27 cellular contexts compared by ENCODE assay signal in genomic region chrX:2901367-2902036, GRCh38. TPM values are rescaled to one million over a fixed set of nuclear protein-coding genes. Genes with fewer than 3 reads are reported as not detected.
DNase-seq lines count a peak whose midpoint lies in the region; ATAC-seq and TF ChIP-seq lines count a peak whose summit lies in the region.
"Had no signal": no experiment of that assay in that cellular context is flagged by ENCODE, and none has a peak within 500 bp of the region (broad histone marks: within the 10 kb centered on the region; RNA-seq: fewer than 3 reads in every experiment).

No MANE protein-coding gene starts in this region.

- H3K9me3 ChIP-seq in hepatocyte (ENCODE audit: low read depth) = peaks cover 5% of the 10 kb centered on the region
- H3K9me3 ChIP-seq: suprapubic skin, uterus had no signal

- no peak for TF ChIP-seq CTCF in hepatocyte (IDR thresholded peaks at IDR 0.05; ENCODE audit: poor library complexity)

- H3K79me2 ChIP-seq in hepatocyte = peaks cover 5% of the 10 kb centered on the region

- H2AFZ ChIP-seq in hepatocyte = no peak overlapping the region

- H3K36me3 ChIP-seq in hepatocyte (replicated peaks; ENCODE audit: insufficient read depth, low read depth) = no peaks in the 10 kb centered on the region
- H3K36me3 ChIP-seq: heart left ventricle, right atrium auricular region, suprapubic skin, uterus had no signal

- no peaks in the 10 kb centered on the region for H4K20me1 ChIP-seq in hepatocyte (ENCODE audit: insufficient read depth, poor library complexity, severe bottlenecking)
- H4K20me1 ChIP-seq: BLaER1 had no signal

- H3K9me2 ChIP-seq in hepatocyte (replicated peaks; ENCODE audit: insufficient read depth) = no peaks in the 10 kb centered on the region

- no peaks in the 10 kb centered on the region for H3K27me3 ChIP-seq in hepatocyte
- H3K27me3 ChIP-seq: BLaER1, right atrium auricular region, spleen, suprapubic skin, uterus had no signal

- no peak overlapping the region for H3K4me3 ChIP-seq in hepatocyte
- H3K4me3 ChIP-seq: BLaER1, heart left ventricle, right atrium auricular region, spleen, suprapubic skin, uterus had no signal

- peaks cover 28% of the 10 kb centered on the region for H3K4me1 ChIP-seq in hepatocyte (ENCODE audit: insufficient read depth)
- H3K4me1 ChIP-seq: right atrium auricular region, uterus had no signal

- 91% methylated on average over 9 of the region's 9 CpGs for WGBS in hepatocyte (ENCODE audit: low lambda C conversion rate, missing lambda C conversion rate)

- H3K4me2 ChIP-seq in hepatocyte = no peak overlapping the region
- H3K4me2 ChIP-seq: BLaER1 had no signal

- H3K27ac ChIP-seq in hepatocyte = peak overlapping the region; percentile 7
- H3K27ac ChIP-seq: BLaER1, heart left ventricle, right atrium auricular region, spleen, suprapubic skin, uterus had no signal

- no peak for ATAC-seq in GM21367 (IDR thresholded peaks at IDR 0.05; ENCODE audit: unreplicated experiment)
- ATAC-seq: heart left ventricle; left colon; stimulated activated naive B cell treated with anti-CD40 and anti-IgM and Interleukin-4, amounts not matched to agents 10 μg/mL and 1 μg/mL and 100 μg/mL, for 72 hours; WTC11 had no signal

- peak; percentile 19 for DNase-seq in NCI-H748 (lab: John Stamatoyannopoulos, UW; ENCODE audit: unreplicated experiment)
- DNase-seq in NCI-H748 treated with DMSO at 0.1 percent for 48 hours (lab: John Stamatoyannopoulos, UW) = no peak
- DNase-seq in RPMI7951 (ENCODE audit: low read depth) = peak; percentile 8
- DNase-seq in hepatocyte (ENCODE audit: low spot score) = no peak
- DNase-seq in renal cortical epithelial cell (ENCODE audit: low read depth) = peak; percentile 2
- DNase-seq in SIG-M5 treated with dmso at 0.1 percent for 504 hours (lab: John Stamatoyannopoulos, UW; ENCODE audit: unreplicated experiment) = no peak
- DNase-seq in NCI-H1092 treated with DMSO at 0.1 percent for 48 hours (lab: John Stamatoyannopoulos, UW) = no peak
- DNase-seq: activated CD4-positive, alpha-beta T cell treated with anti-CD3 and anti-CD28 coated beads, Interleukin-2, amount 50 U/mL, for 4 hours; activated effector memory CD4-positive, alpha-beta T cell treated with Interleukin-2 at 50 U/mL for 16 hours; activated naive CD8-positive, alpha-beta T cell treated with anti-CD3 and anti-CD28 coated beads for 36 hours; Calu3; central memory CD4-positive, alpha-beta T cell; dermis blood vessel endothelial cell; heart left ventricle; left colon; naive B cell; NCI-H146; NCI-H526 treated with DMSO at 0.1 percent for 48 hours; spleen; stimulated activated CD4-positive, alpha-beta T cell treated with anti-CD3 and anti-CD28 coated beads, Interleukin-4, amount 100 ng/mL, for 1 hour; stimulated activated naive B cell treated with anti-CD40 and anti-IgM and Interleukin-4, amounts not matched to agents 10 μg/mL and 1 μg/mL and 100 μg/mL, for 72 hours; uterus had no signal

RNA-seq across cellular contexts. Expression of gene ARSD, which starts 27.6 kb away (rescaled TPM):
- 11.2 and 13.5 TPM in 2 replicates for total RNA-seq in RPMI7951 (2014; rRNA removed; shearing (Covaris generic))
- total RNA-seq in hepatocyte (32.9 and 34.2 TPM in 2 replicates), renal cortical epithelial cell (36.6 and 108 TPM in 2 replicates)
- 25.0 and 27.0 TPM in 2 replicates for polyA plus RNA-seq in hepatocyte

Comparison
In these comparisons a context has a peak if more than half of its experiments do, and no peak if none do; other contexts are left out.
1. DNase-seq: peak in NCI-H748 (single experiment), RPMI7951 (single experiment) and renal cortical epithelial cell (single experiment); none in NCI-H748 treated with DMSO at 0.1 percent for 48 hours (single experiment), hepatocyte (single experiment), SIG-M5 treated with dmso at 0.1 percent for 504 hours (single experiment) and NCI-H1092 treated with DMSO at 0.1 percent for 48 hours (single experiment).